ENCODE assay signal across 15 cellular contexts in the genomic region with DNA sequence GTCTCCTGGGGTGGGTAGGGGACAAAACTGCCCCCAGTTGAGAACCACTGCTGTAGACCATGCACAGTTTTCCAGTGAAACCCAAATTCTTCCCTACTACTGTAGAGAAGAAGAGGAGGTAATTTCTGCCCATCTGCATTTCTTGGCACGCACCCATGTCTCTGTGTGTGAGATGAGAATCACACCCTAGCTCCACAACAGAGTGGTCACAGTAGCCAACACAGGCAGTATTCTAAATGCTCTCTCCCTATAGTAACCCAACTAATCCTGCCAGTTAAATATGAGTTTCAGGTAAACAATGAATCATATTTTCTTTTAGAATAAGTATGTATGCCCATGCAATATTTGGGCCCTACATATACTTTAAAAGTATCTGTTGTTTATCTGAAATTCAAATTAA. TPM values are rescaled to one million over a fixed set of nuclear protein-coding genes. Genes with fewer than 3 reads are reported as not detected.
DNase-seq lines count a peak whose midpoint lies in the region; ATAC-seq, FAIRE-seq and TF ChIP-seq lines count a peak whose summit lies in the region.
"Had no signal": no experiment of that assay in that cellular context is flagged by ENCODE, and none has a peak within 500 bp of the region (broad histone marks: within the 10 kb centered on the region; RNA-seq: fewer than 3 reads in every experiment).

No MANE protein-coding gene starts in this region.

- 75% methylated on average over 1 of the region's 1 CpG for whole genome bisulfite sequencing in A549 (ENCODE audit: missing lambda C conversion rate)

- H3K4me1 ChIP-seq in A549, result peaks cover 76% of the 10 kb centered on the region

- peak overlapping the region; percentile 99 for H3K27ac ChIP-seq in A549

- no peak overlapping the region for H3K4me3 ChIP-seq in A549

- CTCF ChIA-PET in A549 (lab: Yijun Ruan, JAX), result interaction anchor here (1.1 to 4.2 kb wide), 10 partner anchors 10 to 70 kb away, joined by 3 to 92 read pairs (median 8); no protein-coding TSS in a partner anchor

- peaks cover 13% of the 10 kb centered on the region for H3K36me3 Mint-ChIP-seq in T-helper 17 cell (ENCODE audit: low read depth)

- H3K4me1 Mint-ChIP-seq in T-helper 17 cell, result peaks cover 54% of the 10 kb centered on the region

- no peak for TF ChIP-seq POLR2A in A549 (IDR thresholded peaks at IDR 0.05; ENCODE audit: low read length)

- H3K9me3 ChIP-seq in A549 (no peaks in the 10 kb centered on the region), T-helper 17 cell (ENCODE audit: control insufficient read depth, low read length, poor library complexity, severe bottlenecking) (no peaks in the 10 kb centered on the region)
- H3K9me3 ChIP-seq: ovary, upper lobe of right lung had no signal

- no peak for TF ChIP-seq CTCF in A549 (IDR thresholded peaks at IDR 0.05)
- TF ChIP-seq CTCF in D721Med (IDR thresholded peaks at IDR 0.05; ENCODE audit: insufficient read depth, missing control alignments), result no peak

- no peak for TF ChIP-seq RAD21 in A549 (conservative IDR thresholded peaks at IDR 0.05 in 1 of 2, IDR thresholded peaks at IDR 0.05 in 1 of 2)

- POLR2A ChIA-PET in A549 (lab: Yijun Ruan, JAX), result interaction anchor here (1.2 to 3.2 kb wide), 2 partner anchors 9 to 10 kb away, joined by 3 to 25 read pairs; no protein-coding TSS in a partner anchor

- FAIRE-seq in A549 (lab: Jason Lieb, UNC), result no peak
- no peak for FAIRE-seq in D721Med (lab: Jason Lieb, UNC)
- FAIRE-seq: H54 had no signal

- H3K4me2 ChIP-seq in A549, result peak overlapping the region; percentile 88

- DNase-seq in A549 (ENCODE audit: low read depth in 1 of 2, low spot score in 1 of 2), result no peak
- peak; percentile 4 for DNase-seq in D721Med (ENCODE audit: insufficient read length, low spot score)
- DNase-seq in T-helper 17 cell, result no peak
- DNase-seq in glomerular visceral epithelial cell (ENCODE audit: extremely low spot score), result peak; percentile 53
- no peak for DNase-seq in stimulated activated CD4-positive, alpha-beta T cell treated with anti-CD3 and anti-CD28 coated beads, Interleukin-15, amount 100 ng/mL, for 24 hours
- no peak for DNase-seq in activated CD4-positive, CD25-positive, alpha-beta regulatory T cell treated with anti-CD3 and anti-CD28 coated beads, Interleukin-2, amount 50 U/mL, for 72 hours
- DNase-seq in NAMALWA (ENCODE audit: low spot score), result no peak
- DNase-seq: DMS79 treated with DMSO at 0.1 percent for 48 hours, NCI-H1436 treated with DMSO at 0.1 percent for 48 hours, ovary, upper lobe of right lung had no signal

- TF ChIP-seq EP300 in A549 (IDR thresholded peaks at IDR 0.05), result no peak

- H3K27ac Mint-ChIP-seq in T-helper 17 cell, result peak overlapping the region; percentile 39

- peak overlapping the region; percentile 73 for H3K4me3 Mint-ChIP-seq in T-helper 17 cell
- H3K4me3 Mint-ChIP-seq: dendritic cell treated with granulocyte-macrophage colony-stimulating factor and Interleukin-4, amounts not matched to agents 40 ng/mL and 50 ng/mL, for 4 days had no signal

- no peak for ATAC-seq in A549
- no peak for ATAC-seq in T-helper 17 cell
- no peak for ATAC-seq in GM21360 (IDR thresholded peaks at IDR 0.05; ENCODE audit: unreplicated experiment)
- ATAC-seq: upper lobe of right lung had no signal

- H3K27me3 Mint-ChIP-seq in T-helper 17 cell, result no peaks in the 10 kb centered on the region

TF ChIP-seq in A549, 52 proteins besides CTCF, POLR2A, EP300 and RAD21:
- TF ChIP-seq NFE2L2 (conservative IDR thresholded peaks at IDR 0.05; ENCODE audit: low read length), result no peak
- no peak for TF ChIP-seq MAX (IDR thresholded peaks at IDR 0.05)
- TF ChIP-seq, protein P1, sequence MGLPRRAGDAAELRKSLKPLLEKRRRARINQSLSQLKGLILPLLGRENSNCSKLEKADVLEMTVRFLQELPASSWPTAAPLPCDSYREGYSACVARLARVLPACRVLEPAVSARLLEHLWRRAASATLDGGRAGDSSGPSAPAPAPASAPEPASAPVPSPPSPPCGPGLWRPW (IDR thresholded peaks at IDR 0.05), result no peak
- TF ChIP-seq, protein P2, sequence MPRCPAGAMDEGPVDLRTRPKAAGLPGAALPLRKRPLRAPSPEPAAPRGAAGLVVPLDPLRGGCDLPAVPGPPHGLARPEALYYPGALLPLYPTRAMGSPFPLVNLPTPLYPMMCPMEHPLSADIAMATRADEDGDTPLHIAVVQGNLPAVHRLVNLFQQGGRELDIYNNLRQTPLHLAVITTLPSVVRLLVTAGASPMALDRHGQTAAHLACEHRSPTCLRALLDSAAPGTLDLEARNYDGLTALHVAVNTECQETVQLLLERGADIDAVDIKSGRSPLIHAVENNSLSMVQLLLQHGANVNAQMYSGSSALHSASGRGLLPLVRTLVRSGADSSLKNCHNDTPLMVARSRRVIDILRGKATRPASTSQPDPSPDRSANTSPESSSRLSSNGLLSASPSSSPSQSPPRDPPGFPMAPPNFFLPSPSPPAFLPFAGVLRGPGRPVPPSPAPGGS (IDR thresholded peaks at IDR 0.05), result no peak
- no peak for TF ChIP-seq RCOR1 (IDR thresholded peaks at IDR 0.05; ENCODE audit: low read depth, low read length)

RNA-seq across cellular contexts. Expression of gene CAPN2, which starts 1.2 kb away (rescaled TPM):
- polyA plus RNA-seq in A549 (2011; rRNA removed) (199 and 217 TPM in 2 replicates), A549 (2017; fragmentation: RNase III; extraction: RNeasy Plus Mini Kit Qiagen cat#74134 plus additional on column Dnase treatment) (285 to 327 TPM (median 300 TPM) in 3 replicates)
- polyA plus RNA-seq in A549 (2012; cell fraction: cytosol; rRNA removed), result 132 and 138 TPM in 2 replicates
- polyA plus RNA-seq in A549 (2012; cell fraction: nucleus; rRNA removed), result 115 and 134 TPM in 2 replicates
- polyA minus RNA-seq in A549 (2011; rRNA and poly(A)+ RNA removed), result 153 and 163 TPM in 2 replicates
- 100 to 1,000 TPM; 218 to 220 TPM for total RNA-seq in T-helper 17 cell

RNA-seq across cellular contexts. Expression of gene CAPN8, which starts 45.7 kb away (rescaled TPM):
- polyA plus RNA-seq in A549 (2011; rRNA removed) (1.5 and 2.4 TPM in 2 replicates), A549 (2017; fragmentation: RNase III; extraction: RNeasy Plus Mini Kit Qiagen cat#74134 plus additional on column Dnase treatment) (0.20 to 0.51 TPM (median 0.39 TPM) in 3 replicates)
- 0.13 and 0.25 TPM in 2 replicates for polyA plus RNA-seq in A549 (2012; cell fraction: cytosol; rRNA removed)
- polyA plus RNA-seq in A549 (2012; cell fraction: nucleus; rRNA removed), result 1.5 and 2.3 TPM in 2 replicates
- 0.87 and 1.5 TPM in 2 replicates for polyA minus RNA-seq in A549 (2011; rRNA and poly(A)+ RNA removed)
- total RNA-seq in T-helper 17 cell, result under 1 TPM; 0.60 to 0.91 TPM
- total RNA-seq: SK-MEL-5 had no signal

Comparison
In these comparisons a context has a peak if more than half of its experiments do, and no peak if none do; other contexts are left out.
1. DNase-seq: peak in D721Med (single experiment) and glomerular visceral epithelial cell (single experiment); none in A549 (0 of 2), T-helper 17 cell (0 of 3), stimulated activated CD4-positive, alpha-beta T cell treated with anti-CD3 and anti-CD28 coated beads, Interleukin-15, amount 100 ng/mL, for 24 hours (single experiment), activated CD4-positive, CD25-positive, alpha-beta regulatory T cell treated with anti-CD3 and anti-CD28 coated beads, Interleukin-2, amount 50 U/mL, for 72 hours (single experiment) and NAMALWA (single experiment).